21 cellular contexts compared by ENCODE assay signal in the genomic region with DNA sequence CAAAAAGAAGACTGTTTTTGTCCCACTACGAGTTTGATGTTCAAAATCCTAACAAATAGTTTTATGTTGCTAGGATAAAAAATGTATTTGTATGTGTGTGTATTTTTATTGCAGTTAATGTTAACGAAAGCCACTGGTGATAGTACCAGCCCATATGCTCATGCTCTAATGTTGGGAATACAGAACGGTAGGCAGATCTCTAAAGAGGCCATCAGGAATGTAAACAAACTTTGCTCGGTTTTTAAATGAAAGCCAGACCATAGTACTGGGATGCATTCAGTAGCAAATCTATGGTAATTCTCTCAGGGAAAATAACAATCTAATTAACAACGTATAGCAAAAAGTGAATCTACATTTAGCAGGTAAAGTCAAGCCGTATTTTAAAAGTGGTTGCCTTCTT.
DNase-seq lines count a peak whose midpoint lies in the region; ATAC-seq, FAIRE-seq and TF ChIP-seq lines count a peak whose summit lies in the region.
"Had no signal": no experiment of that assay in that cellular context is flagged by ENCODE, and none has a peak within 500 bp of the region (broad histone marks: within the 10 kb centered on the region; RNA-seq: fewer than 3 reads in every experiment).

No MANE protein-coding gene starts in this region.

- H2BK5ac ChIP-seq in IMR-90 (ENCODE audit: low read depth, low read length, poor library complexity, severe bottlenecking): no peak overlapping the region

- H2AK5ac ChIP-seq in IMR-90 (ENCODE audit: low read depth, low read length): no peak overlapping the region

- H2AK9ac ChIP-seq in IMR-90 (replicated peaks; ENCODE audit: low read depth, low read length, poor library complexity): no peak overlapping the region

- FAIRE-seq in pancreas (lab: Jason Lieb, UNC): peak; percentile 17

- H4K20me1 ChIP-seq in IMR-90 (ENCODE audit: insufficient read depth, low read length): no peaks in the 10 kb centered on the region

- BruUV-seq in Caco-2 (replicated peaks; lab: Mats Ljungman, UMichigan) (TSS peak; percentile 8), IMR-90 (replicated peaks; lab: Mats Ljungman, UMichigan) (no TSS peak)

- dilution Hi-C loops in IMR-90 (cut with HindIII; ENCODE audit: low sequenced_read_pairs, unreplicated experiment): no loop called here

- H3K9me3 ChIP-seq in Caco-2 (no peaks in the 10 kb centered on the region), IMR-90 (ENCODE audit: control insufficient read depth, insufficient read depth, low read length) (no peaks in the 10 kb centered on the region), pancreas (no peaks in the 10 kb centered on the region)

- no peak overlapping the region for H3K9ac ChIP-seq in IMR-90 (ENCODE audit: low read depth, low read length)

- H3K27ac ChIP-seq in IMR-90 (ENCODE audit: insufficient read depth, low read length) (no peak overlapping the region), pancreas (no peak overlapping the region)
- H3K27ac ChIP-seq: C4-2B had no signal

- no peaks in the 10 kb centered on the region for H3K27me3 Mint-ChIP-seq in Caco-2 (ENCODE audit: insufficient read depth, unreplicated experiment)
- H3K27me3 Mint-ChIP-seq in activated CD8-positive, alpha-beta T cell treated with anti-CD3 and anti-CD28 coated beads for 36 hours: no peaks in the 10 kb centered on the region
- H3K27me3 Mint-ChIP-seq: CD8-positive, alpha-beta memory T cell had no signal

- WGBS in IMR-90 (ENCODE audit: extremely low coverage in 2 of 2, insufficient read length in 1 of 2), 2 experiments: no CpG with 5 or more reads among the region's 6 CpGs
- WGBS in pancreas, 2 donors: 77 to 84% methylated on average over 6 of the region's 6 CpGs

- no peak overlapping the region for H3K4me2 ChIP-seq in IMR-90 (ENCODE audit: low read depth, low read length)

- no peak overlapping the region for H2AFZ ChIP-seq in IMR-90 (replicated peaks; ENCODE audit: low read length, poor library complexity)

- CTCF ChIA-PET in Caco-2 (lab: Charles Lee): no interaction called here
- CTCF ChIA-PET in IMR-90 (lab: Yijun Ruan, JAX): no interaction called here
- CTCF ChIA-PET in activated CD8-positive, alpha-beta T cell treated with anti-CD3 and anti-CD28 coated beads for 36 hours (lab: Charles Lee): no interaction called here

- H3K4me3 ChIP-seq in Caco-2 (ENCODE audit: low read depth, low read length) (no peak overlapping the region), IMR-90 (ENCODE audit: insufficient read depth, low read depth, low read length) (no peak overlapping the region), pancreas (no peak overlapping the region)

- H3K9me1 ChIP-seq in IMR-90 (ENCODE audit: insufficient read depth, low read length): 0 out of 2 replicates have a peak, but pooled peaks cover 4% of the 10 kb centered on the region

- no peak for TF ChIP-seq POLR2A in IMR-90 (IDR thresholded peaks at IDR 0.05; ENCODE audit: low read depth, low read length)

- DNase-seq in Caco-2: no peak
- DNase-seq in IMR-90: peak; percentile 47
- peak; percentile 52 for DNase-seq in fibroblast of gingiva (ENCODE audit: low read depth)
- no peak for DNase-seq in pancreas
- DNase-seq in T-helper 9 cell: no peak
- no peak for DNase-seq in Ammon's horn (ENCODE audit: low spot score)
- DNase-seq in activated CD8-positive, alpha-beta T cell treated with anti-CD3 and anti-CD28 coated beads for 36 hours: no peak
- DNase-seq in EL: no peak
- DNase-seq: AML-193; CD8-positive, alpha-beta memory T cell; H7; HFFc6; KBM-7; NCI-H1092; NCI-H1436; NCI-H187 treated with DMSO at 0.1 percent for 48 hours; NCI-H2107; NCI-H446 treated with DMSO at 0.1 percent for 48 hours; NCI-H526 treated with DMSO at 0.1 percent for 48 hours; Right ventricle myocardium superior had no signal

- no peak overlapping the region for H2BK20ac ChIP-seq in IMR-90 (ENCODE audit: low read depth, low read length)

- no peak overlapping the region for H3K4ac ChIP-seq in IMR-90 (ENCODE audit: low read depth, low read length)

- intact Hi-C loops in Caco-2 (cut with micrococcal nuclease; ENCODE audit: unreplicated experiment) (no loop called here), IMR-90 (cut with micrococcal nuclease) (no loop called here), pancreas (cut with DNase I) (no loop called here)
- intact Hi-C loops in activated CD8-positive, alpha-beta T cell treated with anti-CD3 and anti-CD28 coated beads for 36 hours (cut with micrococcal nuclease): no loop called here

- no peak overlapping the region for H4K91ac ChIP-seq in IMR-90 (ENCODE audit: insufficient read depth, low read depth, low read length)

- no peak overlapping the region for H4K8ac ChIP-seq in IMR-90 (ENCODE audit: low read depth in 2 of 2, low read length in 2 of 2)

- no peak for TF ChIP-seq CTCF in Caco-2 (IDR thresholded peaks at IDR 0.05; ENCODE audit: insufficient read depth in 1 of 2, low read depth in 1 of 2, low read length in 1 of 2, severe bottlenecking in 1 of 2, unreplicated experiment in 1 of 2)
- no peak for TF ChIP-seq CTCF in IMR-90 (conservative IDR thresholded peaks at IDR 0.05; ENCODE audit: low read depth, low read length)
- TF ChIP-seq CTCF in pancreas (IDR thresholded peaks at IDR 0.05): no peak
- TF ChIP-seq CTCF in activated CD8-positive, alpha-beta T cell treated with anti-CD3 and anti-CD28 coated beads for 36 hours (IDR thresholded peaks at IDR 0.05): no peak

- no peak overlapping the region for H3K4me3 Mint-ChIP-seq in Caco-2 (ENCODE audit: unreplicated experiment)
- H3K4me3 Mint-ChIP-seq in activated CD8-positive, alpha-beta T cell treated with anti-CD3 and anti-CD28 coated beads for 36 hours: no peak overlapping the region
- H3K4me3 Mint-ChIP-seq: CD8-positive, alpha-beta memory T cell; HFFc6 had no signal

- H2BK15ac ChIP-seq in IMR-90 (ENCODE audit: low read depth, low read length): no peak overlapping the region

- H3K23ac ChIP-seq in IMR-90 (ENCODE audit: low read depth, low read length): no peak overlapping the region

- peaks cover 12% of the 10 kb centered on the region for H3K4me1 Mint-ChIP-seq in Caco-2 (ENCODE audit: low read depth, unreplicated experiment)
- H3K4me1 Mint-ChIP-seq in activated CD8-positive, alpha-beta T cell treated with anti-CD3 and anti-CD28 coated beads for 36 hours (ENCODE audit: low read depth): no peaks in the 10 kb centered on the region
- H3K4me1 Mint-ChIP-seq: CD8-positive, alpha-beta memory T cell had no signal

- no peak overlapping the region for H3K56ac ChIP-seq in IMR-90 (ENCODE audit: extremely low read depth, insufficient read depth, low read length)

- H3K4me1 ChIP-seq in Caco-2 (no peaks in the 10 kb centered on the region), IMR-90 (ENCODE audit: control insufficient read depth, insufficient read depth, low read length) (peaks cover 9% of the 10 kb centered on the region; the same call in 1 of the 2 replicates), pancreas (peaks cover 0 to 8% (median 7%) of the 10 kb centered on the region in 3 donors)

- POLR2A ChIA-PET in Caco-2 (lab: Charles Lee): no interaction called here
- POLR2A ChIA-PET in IMR-90 (lab: Charles Lee; ENCODE audit: unreplicated experiment): no interaction called here
- POLR2A ChIA-PET in activated CD8-positive, alpha-beta T cell treated with anti-CD3 and anti-CD28 coated beads for 36 hours (lab: Charles Lee): no interaction called here

- H3K36me3 Mint-ChIP-seq in Caco-2 (ENCODE audit: insufficient read depth, unreplicated experiment): peaks cover 14% of the 10 kb centered on the region
- no peaks in the 10 kb centered on the region for H3K36me3 Mint-ChIP-seq in activated CD8-positive, alpha-beta T cell treated with anti-CD3 and anti-CD28 coated beads for 36 hours (ENCODE audit: low read depth)

- peak; percentile 75 for ATAC-seq in IMR-90 (ENCODE audit: low read depth)
- ATAC-seq in pancreas: no peak
- no peak for ATAC-seq in activated CD8-positive, alpha-beta T cell treated with anti-CD3 and anti-CD28 coated beads for 36 hours

- peaks cover 0 to 3% of the 10 kb centered on the region in 2 experiments; a peak in 1 of 4 replicates for H3K79me1 ChIP-seq in IMR-90 (ENCODE audit: low read depth in 1 of 2, low read length in 2 of 2)

- no peak for TF ChIP-seq RAD21 in IMR-90 (IDR thresholded peaks at IDR 0.05; ENCODE audit: low read length)

- H4K5ac ChIP-seq in IMR-90 (ENCODE audit: low read depth, low read length): no peak overlapping the region

- H3K27me3 ChIP-seq in Caco-2 (replicated peaks; ENCODE audit: control insufficient read depth, insufficient read depth, low read length) (no peaks in the 10 kb centered on the region), IMR-90 (ENCODE audit: control insufficient read depth, insufficient read depth, low read length) (no peaks in the 10 kb centered on the region), pancreas (no peaks in the 10 kb centered on the region)

- in situ Hi-C loops in IMR-90 (cut with MboI; ENCODE audit: low sequenced_read_pairs): no loop called here

- no peak overlapping the region for H3K27ac Mint-ChIP-seq in Caco-2 (ENCODE audit: unreplicated experiment)
- H3K27ac Mint-ChIP-seq in activated CD8-positive, alpha-beta T cell treated with anti-CD3 and anti-CD28 coated beads for 36 hours: no peak overlapping the region
- H3K27ac Mint-ChIP-seq: CD8-positive, alpha-beta memory T cell; HFFc6 had no signal

- H3K14ac ChIP-seq in IMR-90 (replicated peaks; ENCODE audit: low read depth, low read length): no peak overlapping the region

- no peak overlapping the region for H3K18ac ChIP-seq in IMR-90 (ENCODE audit: low read depth, low read length)

- H2BK120ac ChIP-seq in IMR-90 (ENCODE audit: low read depth, low read length): no peak overlapping the region

- H3K36me3 ChIP-seq in Caco-2 (ENCODE audit: control insufficient read depth, insufficient read depth, low read length) (no peaks in the 10 kb centered on the region), IMR-90 (ENCODE audit: control insufficient read depth, insufficient read depth, low read length) (peaks cover 1% of the 10 kb centered on the region), pancreas (peaks cover 0 to 16% (median 0%) of the 10 kb centered on the region in 3 donors)

- H3K9me3 Mint-ChIP-seq in Caco-2 (ENCODE audit: unreplicated experiment): no peaks in the 10 kb centered on the region
- H3K9me3 Mint-ChIP-seq in activated CD8-positive, alpha-beta T cell treated with anti-CD3 and anti-CD28 coated beads for 36 hours: no peaks in the 10 kb centered on the region
- H3K9me3 Mint-ChIP-seq: CD8-positive, alpha-beta memory T cell; HFFc6 had no signal

TF ChIP-seq in IMR-90, 13 proteins besides CTCF, POLR2A, EP300 and RAD21 (continues in another document):
- TF ChIP-seq MAFK (IDR thresholded peaks at IDR 0.05; ENCODE audit: low read depth, low read length): no peak
- no peak for TF ChIP-seq CEBPB (IDR thresholded peaks at IDR 0.05; ENCODE audit: low read depth, low read length)
- TF ChIP-seq RFX5 (IDR thresholded peaks at IDR 0.05; ENCODE audit: low read depth, low read length): no peak
- no peak for TF ChIP-seq FOS (IDR thresholded peaks at IDR 0.05; ENCODE audit: low read depth, low read length)
- no peak for TF ChIP-seq CHD1 (IDR thresholded peaks at IDR 0.05; ENCODE audit: low read depth, low read length)

Comparison
In these comparisons a context has a peak if more than half of its experiments do, and no peak if none do; other contexts are left out.
1. DNase-seq: peak in IMR-90 (single experiment) and fibroblast of gingiva (single experiment); none in Caco-2 (0 of 2), pancreas (0 of 6), T-helper 9 cell (single experiment), Ammon's horn (single experiment), activated CD8-positive, alpha-beta T cell treated with anti-CD3 and anti-CD28 coated beads for 36 hours (single experiment) and EL (single experiment).